21 cellular contexts compared by ENCODE assay signal in the genomic region with DNA sequence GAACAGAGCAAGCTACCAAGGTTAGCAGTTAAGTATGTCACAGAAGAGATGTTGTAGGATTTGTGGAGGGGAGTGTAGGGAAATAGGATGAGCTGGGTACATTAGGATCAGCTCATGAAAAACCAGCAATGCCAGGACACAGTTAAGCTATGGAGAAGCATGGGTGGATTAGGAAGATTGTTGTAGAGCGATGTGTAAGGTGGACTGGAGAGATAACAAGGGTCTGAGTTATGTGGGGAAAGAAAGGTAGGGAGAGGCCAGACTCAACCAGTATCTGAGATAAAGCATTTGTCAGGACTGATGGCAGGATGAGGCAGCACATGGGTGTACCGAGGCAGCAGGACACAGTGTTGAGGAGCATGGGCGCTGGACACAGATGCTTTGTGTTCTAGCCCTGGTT.
"Had no signal": no experiment of that assay in that cellular context is flagged by ENCODE, and none has a peak within 500 bp of the region (broad histone marks: within the 10 kb centered on the region; RNA-seq: fewer than 3 reads in every experiment).

No MANE protein-coding gene starts in this region.

- ATAC-seq: activated CD8-positive, alpha-beta T cell treated with anti-CD3 and anti-CD28 coated beads for 36 hours; activated naive CD4-positive, alpha-beta T cell treated with anti-CD3 and anti-CD28 coated beads, Interleukin-2, amount 50 U/mL, for 72 hours; activated T-cell treated with anti-CD3 and anti-CD28 coated beads, Interleukin-2, amount 50 U/mL, for 72 hours; pancreas; stimulated activated memory B cell treated with anti-CD40 and anti-IgM and Interleukin-4, amounts not matched to agents 10 μg/mL and 1 μg/mL and 100 μg/mL, for 72 hours; stimulated activated naive CD8-positive, alpha-beta T cell treated with anti-CD3 and anti-CD28 coated beads, Interleukin-15, amount 100 ng/mL, for 72 hours had no signal

- H3K4me3 Mint-ChIP-seq: activated B cell treated with CpG ODN at 0.5 μM for 24 hours; activated CD8-positive, alpha-beta T cell treated with anti-CD3 and anti-CD28 coated beads for 36 hours; activated T-cell treated with anti-CD3 and anti-CD28 coated beads, Interleukin-2, amount 50 U/mL, for 72 hours; neural crest cell; stimulated activated memory B cell treated with anti-CD40 and anti-IgM and Interleukin-4, amounts not matched to agents 10 μg/mL and 1 μg/mL and 100 μg/mL, for 72 hours; stimulated activated naive CD8-positive, alpha-beta T cell treated with anti-CD3 and anti-CD28 coated beads, Interleukin-15, amount 100 ng/mL, for 72 hours had no signal

- H3K36me3 Mint-ChIP-seq: activated naive CD4-positive, alpha-beta T cell treated with anti-CD3 and anti-CD28 coated beads, Interleukin-2, amount 50 U/mL, for 72 hours; stimulated activated memory B cell treated with anti-CD40 and anti-IgM and Interleukin-4, amounts not matched to agents 10 μg/mL and 1 μg/mL and 100 μg/mL, for 72 hours had no signal

- H3K4me1 Mint-ChIP-seq: activated B cell treated with CpG ODN at 0.5 μM for 24 hours; stimulated activated memory B cell treated with anti-CD40 and anti-IgM and Interleukin-4, amounts not matched to agents 10 μg/mL and 1 μg/mL and 100 μg/mL, for 72 hours; stimulated activated naive CD8-positive, alpha-beta T cell treated with anti-CD3 and anti-CD28 coated beads, Interleukin-15, amount 100 ng/mL, for 72 hours had no signal

- DNase-seq: activated B cell treated with CpG ODN at 0.5 μM for 24 hours; activated CD4-positive, alpha-beta T cell treated with anti-CD3 and anti-CD28 coated beads, Interleukin-2, amount 50 U/mL, for 1 hour; activated CD8-positive, alpha-beta T cell treated with anti-CD3 and anti-CD28 coated beads for 36 hours; activated naive CD4-positive, alpha-beta T cell; activated T-cell treated with anti-CD3 and anti-CD28 coated beads, Interleukin-2, amount 50 U/mL, for 72 hours; anterior cingulate cortex; cortex of kidney; foreskin fibroblast; left ventricle myocardium inferior; nucleus accumbens; pancreas; retina; sigmoid colon; small intestine; stimulated activated CD4-positive, alpha-beta T cell treated with anti-CD3 and anti-CD28 coated beads, Interleukin-4, amount 100 ng/mL, for 4 hours; stimulated activated CD8-positive, alpha-beta memory T cell treated with anti-CD3 and anti-CD28 coated beads, Interleukin-4, amount 100 ng/mL, for 48 hours; stimulated activated naive CD8-positive, alpha-beta T cell treated with anti-CD3 and anti-CD28 coated beads, Interleukin-15, amount 100 ng/mL, for 72 hours; T-helper 2 cell had no signal

- H3K27ac Mint-ChIP-seq: activated B cell treated with CpG ODN at 0.5 μM for 24 hours; activated CD8-positive, alpha-beta T cell treated with anti-CD3 and anti-CD28 coated beads for 36 hours; activated naive CD4-positive, alpha-beta T cell treated with anti-CD3 and anti-CD28 coated beads, Interleukin-2, amount 50 U/mL, for 72 hours; activated T-cell treated with anti-CD3 and anti-CD28 coated beads, Interleukin-2, amount 50 U/mL, for 72 hours; stimulated activated memory B cell treated with anti-CD40 and anti-IgM and Interleukin-4, amounts not matched to agents 10 μg/mL and 1 μg/mL and 100 μg/mL, for 72 hours; stimulated activated naive CD8-positive, alpha-beta T cell treated with anti-CD3 and anti-CD28 coated beads, Interleukin-15, amount 100 ng/mL, for 72 hours had no signal

- H3K27me3 Mint-ChIP-seq: activated B cell treated with CpG ODN at 0.5 μM for 24 hours; activated CD8-positive, alpha-beta T cell treated with anti-CD3 and anti-CD28 coated beads for 36 hours had no signal

- H3K9me3 Mint-ChIP-seq: activated B cell treated with CpG ODN at 0.5 μM for 24 hours; activated CD8-positive, alpha-beta T cell treated with anti-CD3 and anti-CD28 coated beads for 36 hours; activated naive CD4-positive, alpha-beta T cell treated with anti-CD3 and anti-CD28 coated beads, Interleukin-2, amount 50 U/mL, for 72 hours; activated T-cell treated with anti-CD3 and anti-CD28 coated beads, Interleukin-2, amount 50 U/mL, for 72 hours; neural crest cell; stimulated activated memory B cell treated with anti-CD40 and anti-IgM and Interleukin-4, amounts not matched to agents 10 μg/mL and 1 μg/mL and 100 μg/mL, for 72 hours; stimulated activated naive CD8-positive, alpha-beta T cell treated with anti-CD3 and anti-CD28 coated beads, Interleukin-15, amount 100 ng/mL, for 72 hours had no signal
